ENCODE assay signal across 16 cellular contexts in genomic region chr4:13917010-13917409, GRCh38.
A peak's percentile ranks its signal among the peaks of the same experiment; 100 is the strongest.
DNase-seq lines count a peak whose midpoint lies in the region; TF ChIP-seq lines count a peak whose summit lies in the region.
"Had no signal": no experiment of that assay in that cellular context is flagged by ENCODE, and none has a peak within 500 bp of the region (broad histone marks: within the 10 kb centered on the region; RNA-seq: fewer than 3 reads in every experiment).

No MANE protein-coding gene starts in this region.

- DNase-seq in GM04503 (ENCODE audit: low read depth) (peak; percentile 94), brain microvascular endothelial cell (peak; percentile 53), kidney epithelial cell (ENCODE audit: low read depth) (peak; percentile 58), Ammon's horn (ENCODE audit: low spot score) (no peak), GM10266 (ENCODE audit: extremely low spot score) (no peak), ascending aorta (ENCODE audit: low spot score in 2 of 2) (no peak), NCI-H187 treated with DMSO at 0.1 percent for 48 hours (lab: John Stamatoyannopoulos, UW) (no peak)
- DNase-seq: activated CD4-positive, alpha-beta T cell treated with anti-CD3 and anti-CD28 coated beads for 1 hour; effector CD4-positive, alpha-beta T cell; GF-D8; Kasumi-1; NCI-H2171 treated with DMSO at 0.1 percent for 48 hours; stimulated activated naive CD4-positive, alpha-beta T cell; T-helper 9 cell had no signal

- H3K27ac ChIP-seq in ACC112 (ENCODE audit: low read depth, low read length) (peak overlapping the region; percentile 100), brain microvascular endothelial cell (peak overlapping the region; percentile 98), ascending aorta (no peak overlapping the region)
- H3K27ac ChIP-seq: neutrophil had no signal

- no peaks in the 10 kb centered on the region for H3K27me3 ChIP-seq in ACC112 (ENCODE audit: insufficient read depth, low read length)
- no peaks in the 10 kb centered on the region for H3K27me3 ChIP-seq in brain microvascular endothelial cell (replicated peaks)
- H3K27me3 ChIP-seq in kidney epithelial cell (ENCODE audit: control insufficient read depth, insufficient read depth, low read length), result no peaks in the 10 kb centered on the region
- no peaks in the 10 kb centered on the region for H3K27me3 ChIP-seq in ascending aorta

- peaks cover 4% of the 10 kb centered on the region for H3K79me2 ChIP-seq in ACC112 (ENCODE audit: control insufficient read depth, insufficient read depth, low read length, unreplicated experiment)

- TF ChIP-seq CTCF in brain microvascular endothelial cell (IDR thresholded peaks at IDR 0.05; ENCODE audit: low read depth, low read length, missing control alignments) (no peak), kidney epithelial cell (IDR thresholded peaks at IDR 0.05; ENCODE audit: insufficient read depth, low read length, poor library complexity, severe bottlenecking) (no peak), GM10266 (IDR thresholded peaks at IDR 0.05; ENCODE audit: control insufficient read depth, insufficient read depth, low read depth, missing control alignments) (no peak), ascending aorta (IDR thresholded peaks at IDR 0.05) (no peak)

- no peaks in the 10 kb centered on the region; the same call in 1 of the 2 replicates for H3K36me3 ChIP-seq in ACC112 (ENCODE audit: insufficient read depth, low read length)
- H3K36me3 ChIP-seq in brain microvascular endothelial cell (replicated peaks), result no peaks in the 10 kb centered on the region
- H3K36me3 ChIP-seq in kidney epithelial cell (ENCODE audit: control insufficient read depth, insufficient read depth, low read length), result no peaks in the 10 kb centered on the region
- H3K36me3 ChIP-seq in ascending aorta, result no peaks in the 10 kb centered on the region
- H3K36me3 ChIP-seq: neutrophil had no signal

- H3K4me1 ChIP-seq in ACC112 (ENCODE audit: control insufficient read depth, insufficient read depth, low read length, unreplicated experiment), result peaks cover 75% of the 10 kb centered on the region
- H3K4me1 ChIP-seq in ascending aorta, result no peaks in the 10 kb centered on the region

- in situ Hi-C loops in brain microvascular endothelial cell (cut with HindIII; ENCODE audit: low pct_ligation_motif_present, low sequenced_read_pairs), result no loop called here

- H3K4me3 ChIP-seq in ACC112 (ENCODE audit: low read depth, low read length) (no peak overlapping the region), brain microvascular endothelial cell (ENCODE audit: low read depth, low read length) (no peak overlapping the region), kidney epithelial cell (ENCODE audit: low read depth, low read length) (no peak overlapping the region), ascending aorta (no peak overlapping the region)

- no peak overlapping the region for H2AFZ ChIP-seq in ACC112 (ENCODE audit: low read length, unreplicated experiment)

- intact Hi-C loops in ascending aorta (cut with DNase I), result no loop called here

- H3K9me3 ChIP-seq in ascending aorta, result no peaks in the 10 kb centered on the region
- H3K9me3 ChIP-seq: neutrophil had no signal

Comparison
In these comparisons a context has a peak if more than half of its experiments do, and no peak if none do; other contexts are left out.
1. H3K27ac ChIP-seq: peak in ACC112 (single experiment) and brain microvascular endothelial cell (single experiment); none in ascending aorta (0 of 2).
2. DNase-seq: peak in GM04503 (single experiment), brain microvascular endothelial cell (single experiment) and kidney epithelial cell (single experiment); none in Ammon's horn (single experiment), GM10266 (single experiment), ascending aorta (0 of 2) and NCI-H187 treated with DMSO at 0.1 percent for 48 hours (single experiment).